ENCODE assay signal across 12 cellular contexts in the genomic region with DNA sequence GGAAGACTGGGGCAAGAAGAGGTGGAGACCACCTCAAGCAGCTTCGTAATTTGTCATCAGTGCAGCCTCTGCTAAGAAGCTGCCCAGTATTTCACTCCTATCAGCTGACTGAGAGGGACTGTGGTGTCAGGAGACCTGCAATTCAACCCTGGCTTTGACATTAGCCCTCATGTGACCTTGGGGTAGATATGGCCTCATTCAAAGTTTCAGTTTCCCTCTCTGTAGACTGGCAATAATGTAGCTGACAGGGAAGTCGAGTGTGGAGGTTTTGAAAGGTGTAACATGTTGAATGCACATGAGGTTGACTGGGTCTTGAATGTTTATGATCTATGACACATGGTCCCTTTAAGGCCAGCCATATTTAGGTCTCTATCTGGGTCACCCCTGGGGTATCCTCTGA. TPM values are rescaled to one million over a fixed set of nuclear protein-coding genes. Genes with fewer than 3 reads are reported as not detected.
DNase-seq lines count a peak whose midpoint lies in the region; ATAC-seq, FAIRE-seq and TF ChIP-seq lines count a peak whose summit lies in the region.
"Had no signal": no experiment of that assay in that cellular context is flagged by ENCODE, and none has a peak within 500 bp of the region (broad histone marks: within the 10 kb centered on the region; RNA-seq: fewer than 3 reads in every experiment).

No MANE protein-coding gene starts in this region.

- DNase-seq in GM12891 (ENCODE audit: insufficient read length, low spot score): no peak
- no peak for DNase-seq in EL
- DNase-seq in substantia nigra (lab: John Stamatoyannopoulos, UW): no peak
- DNase-seq in stimulated activated CD4-positive, alpha-beta T cell treated with anti-CD3 and anti-CD28 coated beads, Interleukin-4, amount 100 ng/mL, for 1 hour: no peak
- DNase-seq in midbrain (lab: John Stamatoyannopoulos, UW): no peak
- DNase-seq: activated naive CD8-positive, alpha-beta T cell treated with anti-CD3 and anti-CD28 coated beads, Interleukin-2, amount 50 U/mL, for 24 hours; HCEC 1CT; NCI-H774 had no signal

- TF ChIP-seq POLR2A in GM12891 (IDR thresholded peaks at IDR 0.05; ENCODE audit: low read depth, low read length): no peak

- peak; percentile 72 for FAIRE-seq in GM12891 (lab: Jason Lieb, UNC)

- ATAC-seq in GM19438 (IDR thresholded peaks at IDR 0.05; ENCODE audit: low read depth, unreplicated experiment) (peak; percentile 89), HG02870 (IDR thresholded peaks at IDR 0.05; ENCODE audit: unreplicated experiment) (peak; percentile 88), HG03575 (IDR thresholded peaks at IDR 0.05; ENCODE audit: extremely low read depth, insufficient number of reproducible peaks, low FRiP score, unreplicated experiment) (peak; percentile 69)
- ATAC-seq: activated naive CD8-positive, alpha-beta T cell treated with anti-CD3 and anti-CD28 coated beads, Interleukin-2, amount 50 U/mL, for 24 hours had no signal

- no peak overlapping the region for H3K27ac ChIP-seq in substantia nigra (ENCODE audit: low read depth, low read length, poor library complexity, severe bottlenecking)
- H3K27ac ChIP-seq: thoracic aorta had no signal

TF ChIP-seq in GM12891, 5 proteins besides CTCF, POLR2A, EP300 and RAD21:
- no peak for TF ChIP-seq PAX5 (IDR thresholded peaks at IDR 0.05; ENCODE audit: insufficient read depth, low read length, severe bottlenecking)
- TF ChIP-seq TAF1 (IDR thresholded peaks at IDR 0.05; ENCODE audit: low read depth, low read length): no peak
- TF ChIP-seq POU2F2 (IDR thresholded peaks at IDR 0.05; ENCODE audit: low read depth, low read length): no peak
- TF ChIP-seq SPI1 (IDR thresholded peaks at IDR 0.05; ENCODE audit: low read depth, low read length): no peak
- TF ChIP-seq POLR2AphosphoS5 (IDR thresholded peaks at IDR 0.05; ENCODE audit: low read depth, low read length): no peak

RNA-seq across cellular contexts. Expression of a gene that starts 2.2 kb away (rescaled TPM):
- polyA plus RNA-seq in GM12891 (2012; ENCODE audit: low read depth, missing spikeins): not detected

RNA-seq across cellular contexts. Expression of a gene that starts 15.6 kb away (rescaled TPM):
- not detected for polyA plus RNA-seq in GM12891 (2012; ENCODE audit: low read depth, missing spikeins)

RNA-seq across cellular contexts. Expression of a gene that starts 21.2 kb away (rescaled TPM):
- polyA plus RNA-seq in GM12891 (2012; ENCODE audit: low read depth, missing spikeins): not detected

RNA-seq across cellular contexts. Expression of a gene that starts 33.3 kb away (rescaled TPM):
- not detected for polyA plus RNA-seq in GM12891 (2012; ENCODE audit: low read depth, missing spikeins)

RNA-seq across cellular contexts. Expression of a gene that starts 59.9 kb away (rescaled TPM):
- polyA plus RNA-seq in GM12891 (2012; ENCODE audit: low read depth, missing spikeins): 0.95 TPM
